ENCODE assay signal across 28 cellular contexts in the genomic region with DNA sequence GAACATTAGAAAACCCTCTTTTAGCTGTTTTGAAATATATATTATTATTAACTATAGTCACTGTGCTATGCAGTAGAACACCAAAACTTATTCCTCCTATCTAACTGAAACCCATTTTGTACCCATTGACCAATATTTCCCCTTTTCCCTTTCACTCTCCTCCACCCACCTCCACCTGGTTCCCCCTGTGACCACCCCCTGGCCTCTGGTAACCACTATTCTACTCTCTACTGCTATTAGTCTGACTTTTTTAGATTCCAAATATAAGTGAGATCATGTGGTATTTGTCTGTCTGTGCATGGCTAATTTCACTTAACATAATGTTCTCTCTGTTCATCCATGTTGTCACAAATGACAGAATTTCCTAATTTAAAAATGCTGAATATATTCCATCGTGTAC.
"Had no signal": no experiment of that assay in that cellular context is flagged by ENCODE, and none has a peak within 500 bp of the region (broad histone marks: within the 10 kb centered on the region; RNA-seq: fewer than 3 reads in every experiment).

No MANE protein-coding gene starts in this region.

- H3K9ac ChIP-seq: neural progenitor cell, parathyroid adenoma had no signal

- H3K9me3 Mint-ChIP-seq: natural killer cell; stimulated activated effector memory CD8-positive, alpha-beta T cell treated with anti-CD3 and anti-CD28 coated beads, Interleukin-12 subunit alpha, Interleukin-12 subunit beta, amount 100 ng/mL, for 72 hours had no signal

- DNase-seq: natural killer cell; occipital lobe; ovary; posterior cingulate gyrus; psoas muscle; right cardiac atrium; right lobe of liver; sigmoid colon; small intestine; stimulated activated CD4-positive, alpha-beta T cell treated with anti-CD3 and anti-CD28 coated beads, Interleukin-15, amount 100 ng/mL, for 24 hours; stimulated activated CD4-positive, alpha-beta T cell treated with anti-CD3 and anti-CD28 coated beads, Interleukin-2, amount 100 ng/mL, for 24 hours; stimulated activated CD4-positive, alpha-beta T cell treated with anti-CD3 and anti-CD28 coated beads, Interleukin-2, amount 100 ng/mL, for 48 hours; stimulated activated CD4-positive, alpha-beta T cell treated with anti-CD3 and anti-CD28 coated beads, Interleukin-4, amount 100 ng/mL, for 24 hours; stimulated activated naive CD4-positive, alpha-beta T cell treated with Interleukin-2 at 50 U/mL for 16 hours; stomach; thyroid gland; trophoblast cell; upper lobe of left lung had no signal

- H3K27me3 Mint-ChIP-seq: progenitor cell of endocrine pancreas had no signal

- H3K4me3 Mint-ChIP-seq: natural killer cell; nephron; neural progenitor cell; stimulated activated effector memory CD8-positive, alpha-beta T cell treated with anti-CD3 and anti-CD28 coated beads, Interleukin-12 subunit alpha, Interleukin-12 subunit beta, amount 100 ng/mL, for 72 hours; stimulated activated naive CD8-positive, alpha-beta T cell treated with anti-CD3 and anti-CD28 coated beads, Interleukin-15, Interleukin-2, amounts not matched to agents 100 ng/mL and 50 ng/mL, for 24 hours had no signal

- H3K27ac ChIP-seq: neural progenitor cell, ovary, parathyroid adenoma, psoas muscle, right lobe of liver, sigmoid colon, stomach, thoracic aorta, thyroid gland, tibial nerve, upper lobe of left lung, vagina had no signal

- H3K27ac Mint-ChIP-seq: natural killer cell; nephron; neural progenitor cell; progenitor cell of endocrine pancreas; stimulated activated effector memory CD8-positive, alpha-beta T cell treated with anti-CD3 and anti-CD28 coated beads, Interleukin-12 subunit alpha, Interleukin-12 subunit beta, amount 100 ng/mL, for 72 hours; stimulated activated naive CD8-positive, alpha-beta T cell treated with anti-CD3 and anti-CD28 coated beads, Interleukin-15, Interleukin-2, amounts not matched to agents 100 ng/mL and 50 ng/mL, for 24 hours had no signal

- H3K36me3 ChIP-seq: neural progenitor cell, ovary, right lobe of liver, sigmoid colon, stomach, thoracic aorta, thyroid gland, tibial nerve, upper lobe of left lung, vagina had no signal

- ATAC-seq: natural killer cell; psoas muscle; right cardiac atrium; right lobe of liver; stimulated activated effector memory CD8-positive, alpha-beta T cell treated with anti-CD3 and anti-CD28 coated beads, Interleukin-12 subunit alpha, Interleukin-12 subunit beta, amount 100 ng/mL, for 72 hours had no signal

- H3K4me3 ChIP-seq: neural progenitor cell, ovary, psoas muscle, right lobe of liver, sigmoid colon, stomach, thoracic aorta, thyroid gland, tibial nerve, upper lobe of left lung, vagina had no signal

- FAIRE-seq: small intestine, urothelium cell line had no signal

- H3K4me1 Mint-ChIP-seq: natural killer cell; neural progenitor cell; stimulated activated effector memory CD8-positive, alpha-beta T cell treated with anti-CD3 and anti-CD28 coated beads, Interleukin-12 subunit alpha, Interleukin-12 subunit beta, amount 100 ng/mL, for 72 hours had no signal

- H3K4me1 ChIP-seq: neural progenitor cell, psoas muscle, right lobe of liver, thyroid gland, vagina had no signal

- H3K36me3 Mint-ChIP-seq: natural killer cell; stimulated activated effector memory CD8-positive, alpha-beta T cell treated with anti-CD3 and anti-CD28 coated beads, Interleukin-12 subunit alpha, Interleukin-12 subunit beta, amount 100 ng/mL, for 72 hours had no signal

- H3K27me3 ChIP-seq: neural progenitor cell, ovary, right lobe of liver, sigmoid colon, stomach, thyroid gland, tibial nerve, upper lobe of left lung, vagina had no signal

- H3K9me3 ChIP-seq: ovary, sigmoid colon, thyroid gland, vagina had no signal

- H2AFZ ChIP-seq: neural progenitor cell, parathyroid adenoma had no signal

- H3K4me2 ChIP-seq: neural progenitor cell had no signal
